In genomic region chr3:61182648-61183047, GRCh38 we compare ENCODE assay signal across 18 cellular contexts.
DNase-seq lines count a peak whose midpoint lies in the region; ATAC-seq lines count a peak whose summit lies in the region.
"Had no signal": no experiment of that assay in that cellular context is flagged by ENCODE, and none has a peak within 500 bp of the region (broad histone marks: within the 10 kb centered on the region; RNA-seq: fewer than 3 reads in every experiment).

No MANE protein-coding gene starts in this region.

- H2AFZ ChIP-seq in trophoblast cell (ENCODE audit: insufficient read depth, low read length, poor library complexity) = no peak overlapping the region

- H2AK5ac ChIP-seq in trophoblast cell (ENCODE audit: low read length) = no peak overlapping the region

- H3K4ac ChIP-seq in trophoblast cell (ENCODE audit: low read depth, low read length) = no peak overlapping the region

- no peaks in the 10 kb centered on the region for H3K79me1 ChIP-seq in trophoblast cell (ENCODE audit: low read length)

- no peak overlapping the region for H2BK120ac ChIP-seq in trophoblast cell (ENCODE audit: insufficient read depth, low read length, poor library complexity)

- H4K12ac ChIP-seq in trophoblast cell (ENCODE audit: low read depth, low read length) = no peak overlapping the region

- no peaks in the 10 kb centered on the region for H3K36me3 Mint-ChIP-seq in activated naive CD8-positive, alpha-beta T cell treated with anti-CD3 and anti-CD28 coated beads, Interleukin-2, amount 50 U/mL, for 24 hours (ENCODE audit: low read depth)
- peaks cover 5% of the 10 kb centered on the region for H3K36me3 Mint-ChIP-seq in activated naive CD8-positive, alpha-beta T cell treated with anti-CD3 and anti-CD28 coated beads for 36 hours
- H3K36me3 Mint-ChIP-seq: mesothelial cell of epicardium had no signal

- H3K9me3 ChIP-seq in trophoblast cell (ENCODE audit: insufficient read depth, low read depth, low read length) = no peaks in the 10 kb centered on the region
- H3K9me3 ChIP-seq: A549, uterus had no signal

- no peaks in the 10 kb centered on the region for H3K36me3 ChIP-seq in trophoblast cell (ENCODE audit: control insufficient read depth in 1 of 2, insufficient read depth in 2 of 2, low read length in 2 of 2)
- H3K36me3 ChIP-seq: uterus had no signal

- no peak overlapping the region for H2BK12ac ChIP-seq in trophoblast cell (ENCODE audit: low read length)

- H3K4me1 ChIP-seq in trophoblast cell (ENCODE audit: control insufficient read depth in 1 of 2, insufficient read depth in 2 of 2, low read length in 2 of 2) = peaks cover 0 to 2% of the 10 kb centered on the region in 2 experiments
- H3K4me1 ChIP-seq: uterus had no signal

- no peak overlapping the region for H2BK5ac ChIP-seq in trophoblast cell (ENCODE audit: low read depth, low read length, poor library complexity)

- no peak overlapping the region for H3K9ac ChIP-seq in trophoblast cell (ENCODE audit: low read length)
- H3K9ac ChIP-seq: KMS-11 had no signal

- H4K91ac ChIP-seq in trophoblast cell (ENCODE audit: low read depth, low read length) = no peak overlapping the region

- no peaks in the 10 kb centered on the region for H3K27me3 Mint-ChIP-seq in activated naive CD8-positive, alpha-beta T cell treated with anti-CD3 and anti-CD28 coated beads, Interleukin-2, amount 50 U/mL, for 24 hours
- H3K27me3 Mint-ChIP-seq in activated naive CD8-positive, alpha-beta T cell treated with anti-CD3 and anti-CD28 coated beads for 36 hours = no peaks in the 10 kb centered on the region
- H3K27me3 Mint-ChIP-seq: activated CD4-positive, alpha-beta memory T cell treated with anti-CD3 and anti-CD28 coated beads, Interleukin-2, amount 10 ng/mL, durations not matched to agents 7 days and 5 days had no signal

- no peak overlapping the region for H3K4me3 Mint-ChIP-seq in activated naive CD8-positive, alpha-beta T cell treated with anti-CD3 and anti-CD28 coated beads, Interleukin-2, amount 50 U/mL, for 24 hours
- no peak overlapping the region for H3K4me3 Mint-ChIP-seq in activated naive CD8-positive, alpha-beta T cell treated with anti-CD3 and anti-CD28 coated beads for 36 hours
- H3K4me3 Mint-ChIP-seq: activated CD4-positive, alpha-beta memory T cell treated with anti-CD3 and anti-CD28 coated beads, Interleukin-2, amount 10 ng/mL, durations not matched to agents 7 days and 5 days; endodermal cell; mesothelial cell of epicardium; neural crest cell had no signal

- no peak overlapping the region for H3K27ac ChIP-seq in trophoblast cell (ENCODE audit: low read depth, low read length)
- H3K27ac ChIP-seq: A549, C4-2B, KMS-11, uterus had no signal

- H3K9me3 Mint-ChIP-seq in activated naive CD8-positive, alpha-beta T cell treated with anti-CD3 and anti-CD28 coated beads, Interleukin-2, amount 50 U/mL, for 24 hours = peaks cover 5% of the 10 kb centered on the region
- peaks cover 4% of the 10 kb centered on the region for H3K9me3 Mint-ChIP-seq in activated naive CD8-positive, alpha-beta T cell treated with anti-CD3 and anti-CD28 coated beads for 36 hours
- H3K9me3 Mint-ChIP-seq: activated CD4-positive, alpha-beta memory T cell treated with anti-CD3 and anti-CD28 coated beads, Interleukin-2, amount 10 ng/mL, durations not matched to agents 7 days and 5 days; endodermal cell; mesothelial cell of epicardium had no signal

- peak; percentile 83 for ATAC-seq in activated naive CD8-positive, alpha-beta T cell treated with anti-CD3 and anti-CD28 coated beads, Interleukin-2, amount 50 U/mL, for 24 hours
- ATAC-seq in GM21825 (IDR thresholded peaks at IDR 0.05; ENCODE audit: unreplicated experiment) (peak; percentile 51), HG03432 (IDR thresholded peaks at IDR 0.05; ENCODE audit: unreplicated experiment) (peak; percentile 55)

- H3K27ac Mint-ChIP-seq in activated naive CD8-positive, alpha-beta T cell treated with anti-CD3 and anti-CD28 coated beads, Interleukin-2, amount 50 U/mL, for 24 hours = no peak overlapping the region
- H3K27ac Mint-ChIP-seq in activated naive CD8-positive, alpha-beta T cell treated with anti-CD3 and anti-CD28 coated beads for 36 hours = no peak overlapping the region
- H3K27ac Mint-ChIP-seq: activated CD4-positive, alpha-beta memory T cell treated with anti-CD3 and anti-CD28 coated beads, Interleukin-2, amount 10 ng/mL, durations not matched to agents 7 days and 5 days; endodermal cell; mesothelial cell of epicardium had no signal

- no peaks in the 10 kb centered on the region for H3K79me2 ChIP-seq in trophoblast cell (ENCODE audit: control insufficient read depth, insufficient read depth, low read length, poor library complexity)

- no peak for DNase-seq in activated naive CD8-positive, alpha-beta T cell treated with anti-CD3 and anti-CD28 coated beads, Interleukin-2, amount 50 U/mL, for 24 hours
- no peak for DNase-seq in activated naive CD8-positive, alpha-beta T cell treated with anti-CD3 and anti-CD28 coated beads for 36 hours
- DNase-seq in trophoblast cell (no peak), amygdala (lab: John Stamatoyannopoulos, UW) (no peak), GF-D8 (lab: John Stamatoyannopoulos, UW) (no peak)
- no peak for DNase-seq in activated T-cell treated with anti-CD3 and anti-CD28 coated beads, Interleukin-2, amount 50 U/mL, for 1 hour
- DNase-seq: activated CD4-positive, alpha-beta memory T cell treated with anti-CD3 and anti-CD28 coated beads, Interleukin-2, amount 10 ng/mL, durations not matched to agents 7 days and 5 days; endodermal cell; NCI-H1092 treated with DMSO at 0.1 percent for 48 hours; NCI-H82; uterus had no signal

- H3K4me2 ChIP-seq in trophoblast cell (ENCODE audit: low read length) = no peak overlapping the region
- H3K4me2 ChIP-seq: KMS-11 had no signal

- peaks cover 26% of the 10 kb centered on the region for H3K4me1 Mint-ChIP-seq in activated naive CD8-positive, alpha-beta T cell treated with anti-CD3 and anti-CD28 coated beads, Interleukin-2, amount 50 U/mL, for 24 hours
- peaks cover 30% of the 10 kb centered on the region for H3K4me1 Mint-ChIP-seq in activated naive CD8-positive, alpha-beta T cell treated with anti-CD3 and anti-CD28 coated beads for 36 hours
- H3K4me1 Mint-ChIP-seq: activated CD4-positive, alpha-beta memory T cell treated with anti-CD3 and anti-CD28 coated beads, Interleukin-2, amount 10 ng/mL, durations not matched to agents 7 days and 5 days; neural crest cell had no signal

- no peaks in the 10 kb centered on the region for H3K27me3 ChIP-seq in trophoblast cell (ENCODE audit: insufficient read depth, low read length)
- H3K27me3 ChIP-seq: uterus had no signal

- no peak overlapping the region for H3K18ac ChIP-seq in trophoblast cell (ENCODE audit: low read length)

- H3K4me3 ChIP-seq in trophoblast cell (ENCODE audit: low read depth, low read length) = no peak overlapping the region
- H3K4me3 ChIP-seq: A549, uterus had no signal

- no peak overlapping the region for H3K23ac ChIP-seq in trophoblast cell (ENCODE audit: low read length)

- H4K8ac ChIP-seq in trophoblast cell (ENCODE audit: low read depth, low read length) = no peak overlapping the region

- no peak overlapping the region for H3K14ac ChIP-seq in trophoblast cell (ENCODE audit: low read length)
